ENCODE assay signal across 2 cellular contexts in genomic region chr4:141174457-141174856, GRCh38.
TF ChIP-seq lines count a peak whose summit lies in the region.

No MANE protein-coding gene starts in this region.

TF ChIP-seq in GM12878, 131 proteins besides CTCF, POLR2A, EP300 and RAD21:
- TF ChIP-seq REST (IDR thresholded peaks at IDR 0.05; ENCODE audit: low read depth, low read length) (no peak), NFXL1 (IDR thresholded peaks at IDR 0.05; ENCODE audit: borderline replicate concordance) (no peak), E2F8 (IDR thresholded peaks at IDR 0.05; ENCODE audit: low read depth, partially characterized antibody) (no peak), RAD51 (IDR thresholded peaks at IDR 0.05) (no peak), SPI1 (IDR thresholded peaks at IDR 0.05; ENCODE audit: borderline replicate concordance, insufficient read depth, low read depth, low read length) (peak; percentile 34; the same call in 1 of the 2 replicates), CREM (IDR thresholded peaks at IDR 0.05; ENCODE audit: low read depth) (no peak)

TF ChIP-seq in HEK293T, 16 proteins besides CTCF, POLR2A, EP300 and RAD21 (continued from another document):
- TF ChIP-seq CTBP1 (IDR thresholded peaks at IDR 0.05; ENCODE audit: borderline replicate concordance) = no peak
- no peak for TF ChIP-seq SP1 (IDR thresholded peaks at IDR 0.05)
- no peak for TF ChIP-seq FOXM1 (IDR thresholded peaks at IDR 0.05; ENCODE audit: borderline replicate concordance)
- no peak for TF ChIP-seq L3MBTL2 (conservative IDR thresholded peaks at IDR 0.05)
- no peak for TF ChIP-seq SUZ12 (IDR thresholded peaks at IDR 0.05)
- TF ChIP-seq PKNOX1 (IDR thresholded peaks at IDR 0.05) = no peak
